In the genomic region with DNA sequence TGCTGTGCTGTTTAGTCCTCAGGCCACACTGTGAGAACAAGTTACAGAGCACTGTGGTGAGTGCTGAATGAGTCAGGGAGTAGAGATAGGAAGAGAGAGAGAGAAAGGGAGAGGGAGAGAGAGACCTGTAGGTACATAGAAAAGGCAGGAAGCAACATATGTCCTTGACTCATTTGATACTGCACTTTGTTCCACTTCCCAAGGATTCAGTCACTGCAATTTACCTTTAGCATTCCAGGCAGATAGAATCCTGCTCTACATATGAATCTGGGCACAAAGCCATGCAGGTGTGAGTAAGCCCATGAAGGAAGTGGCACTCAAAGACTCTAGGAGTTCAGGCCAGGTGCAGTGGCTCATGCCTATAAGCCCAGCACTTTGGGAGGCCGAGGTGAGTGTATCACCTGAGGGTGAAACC, we compare ENCODE assay signal across 9 cellular contexts. TPM values are rescaled to one million over a fixed set of nuclear protein-coding genes. Genes with fewer than 3 reads are reported as not detected.
DNase-seq lines count a peak whose midpoint lies in the region; ATAC-seq lines count a peak whose summit lies in the region.
"Had no signal": no experiment of that assay in that cellular context is flagged by ENCODE, and none has a peak within 500 bp of the region (broad histone marks: within the 10 kb centered on the region; RNA-seq: fewer than 3 reads in every experiment).

No MANE protein-coding gene starts in this region.

- peaks cover 49% of the 10 kb centered on the region for H3K4me1 ChIP-seq in CD4-positive, CD25-positive, alpha-beta regulatory T cell (ENCODE audit: control insufficient read depth, insufficient read depth, low read length, poor library complexity, severe bottlenecking)
- H3K4me1 ChIP-seq in neuronal stem cell (ENCODE audit: control insufficient read depth in 2 of 2, insufficient read depth in 1 of 2, low read depth in 1 of 2, low read length in 2 of 2), result no peaks in the 10 kb centered on the region

- no peak overlapping the region for H2BK120ac ChIP-seq in neuronal stem cell (ENCODE audit: low read depth, low read length)

- no peak overlapping the region for H3K4ac ChIP-seq in neuronal stem cell (ENCODE audit: low read length)

- H4K8ac ChIP-seq in neuronal stem cell (ENCODE audit: low read depth, low read length), result no peak overlapping the region

- DNase-seq in CD4-positive, CD25-positive, alpha-beta regulatory T cell, result no peak
- peak; percentile 94 for DNase-seq in HT-29 (ENCODE audit: low spot score)
- no peak for DNase-seq in T-cell
- DNase-seq in immature natural killer cell, result no peak
- no peak for DNase-seq in NK-92 treated with Interleukin-12 subunit alpha and Interleukin-12 subunit beta, amount 100 ng/mL, for 24 hours (lab: John Stamatoyannopoulos, UW)
- no peak for DNase-seq in KBM-7
- no peak for DNase-seq in neuronal stem cell (ENCODE audit: low spot score)
- no peak for DNase-seq in activated effector memory CD4-positive, alpha-beta T cell treated with Interleukin-2 at 50 U/mL for 16 hours
- DNase-seq: cortex of kidney had no signal

- H3K23ac ChIP-seq in neuronal stem cell (ENCODE audit: low read depth, low read length, poor library complexity), result no peak overlapping the region

- no peak overlapping the region for H4K91ac ChIP-seq in neuronal stem cell (ENCODE audit: low read depth, low read length, poor library complexity)

- no peak overlapping the region for H2AFZ ChIP-seq in neuronal stem cell (ENCODE audit: low read length)

- no peak overlapping the region for H2AK5ac ChIP-seq in neuronal stem cell (ENCODE audit: low read depth, low read length)

- H3K27me3 ChIP-seq in CD4-positive, CD25-positive, alpha-beta regulatory T cell (ENCODE audit: control insufficient read depth, insufficient read depth, low read length), result no peaks in the 10 kb centered on the region
- peaks cover 0 to 19% (median 0%) of the 10 kb centered on the region in 3 experiments for H3K27me3 ChIP-seq in neuronal stem cell (ENCODE audit: control insufficient read depth in 3 of 3, insufficient read depth in 3 of 3, low read depth in 1 of 3, low read length in 3 of 3)

- H3K27me3 Mint-ChIP-seq in CD4-positive, CD25-positive, alpha-beta regulatory T cell, result no peaks in the 10 kb centered on the region
- H3K27me3 Mint-ChIP-seq in T-cell (no peaks in the 10 kb centered on the region), immature natural killer cell (ENCODE audit: low read depth in 3 of 3) (peaks cover under 1 to 6% (median 2%) of the 10 kb centered on the region in 3 donors)

- H3K36me3 ChIP-seq in CD4-positive, CD25-positive, alpha-beta regulatory T cell (ENCODE audit: control insufficient read depth, insufficient read depth, low read length), result no peaks in the 10 kb centered on the region
- no peaks in the 10 kb centered on the region for H3K36me3 ChIP-seq in neuronal stem cell (replicated peaks in 1 of 2; ENCODE audit: control insufficient read depth in 2 of 2, insufficient read depth in 2 of 2, low read length in 2 of 2)

- POLR2A ChIA-PET in T-cell (lab: Charles Lee), result interaction anchor here in 1 of 2 donors (1.1 to 1.3 kb wide), 2 partner anchors 30 to 131 kb away, joined by 6 to 8 read pairs; partner anchors contain the start of gene DNAJB14

- H3K4me3 Mint-ChIP-seq in CD4-positive, CD25-positive, alpha-beta regulatory T cell, result peak overlapping the region; percentile 74 to 96 (median 87)
- H3K4me3 Mint-ChIP-seq in T-cell (peak overlapping the region; percentile 40 to 91 (median 89)), immature natural killer cell (peak overlapping the region in 2 of 5 donors; percentile 13 to 14)

- no CpG with 5 or more reads among the region's 1 CpG for WGBS in neuronal stem cell (ENCODE audit: extremely low coverage in 2 of 2, insufficient read length in 2 of 2, insufficient replicate concordance in 1 of 2), 2 donors

- H3K4me2 ChIP-seq in neuronal stem cell (ENCODE audit: insufficient read depth, low read length, poor library complexity, severe bottlenecking), result no peak overlapping the region

- no peak overlapping the region for H2BK12ac ChIP-seq in neuronal stem cell (ENCODE audit: low read length)

- in situ Hi-C loops in KBM-7 (cut with MboI; ENCODE audit: low pct_unique_long_range_greater_than_20kb, low sequenced_read_pairs), result no loop called here

- H3K27ac ChIP-seq in CD4-positive, CD25-positive, alpha-beta regulatory T cell (ENCODE audit: insufficient read depth, low read length, poor library complexity, severe bottlenecking), result peak overlapping the region; percentile 78
- no peak overlapping the region for H3K27ac ChIP-seq in neuronal stem cell (replicated peaks; ENCODE audit: low read length)

- no peak overlapping the region for H3K14ac ChIP-seq in neuronal stem cell (ENCODE audit: low read length)

- peaks cover 26 to 55% (median 45%) of the 10 kb centered on the region in 4 donors for H3K4me1 Mint-ChIP-seq in CD4-positive, CD25-positive, alpha-beta regulatory T cell
- peaks cover 50 to 52% (median 51%) of the 10 kb centered on the region in 3 donors for H3K4me1 Mint-ChIP-seq in T-cell
- peaks cover 20 to 36% of the 10 kb centered on the region in 2 donors for H3K4me1 Mint-ChIP-seq in immature natural killer cell

- H2BK5ac ChIP-seq in neuronal stem cell (ENCODE audit: low read length), result no peak overlapping the region

- H2BK15ac ChIP-seq in neuronal stem cell (ENCODE audit: low read length), result no peak overlapping the region

- ATAC-seq in CD4-positive, CD25-positive, alpha-beta regulatory T cell (ENCODE audit: low read depth in 2 of 2), result no peak
- ATAC-seq in T-cell (replicated peaks in 1 of 4), result no peak

- no peaks in the 10 kb centered on the region for H3K36me3 Mint-ChIP-seq in CD4-positive, CD25-positive, alpha-beta regulatory T cell
- no peaks in the 10 kb centered on the region for H3K36me3 Mint-ChIP-seq in T-cell
- no peaks in the 10 kb centered on the region for H3K36me3 Mint-ChIP-seq in immature natural killer cell

- CTCF ChIA-PET in T-cell (lab: Charles Lee), result interaction anchor here in 1 of 2 donors (1.2 kb wide), 1 partner anchor 74 kb away, joined by 4 read pairs; no protein-coding TSS in a partner anchor

- no peaks in the 10 kb centered on the region for H3K9me3 ChIP-seq in CD4-positive, CD25-positive, alpha-beta regulatory T cell (ENCODE audit: control insufficient read depth in 2 of 2, low read length in 2 of 2)
- H3K9me3 ChIP-seq in neuronal stem cell (replicated peaks in 1 of 2; ENCODE audit: control insufficient read depth in 2 of 2, insufficient read depth in 1 of 2, low read depth in 1 of 2, low read length in 2 of 2), result no peaks in the 10 kb centered on the region

- peak overlapping the region; percentile 92 to 97 (median 96) for H3K27ac Mint-ChIP-seq in CD4-positive, CD25-positive, alpha-beta regulatory T cell
- H3K27ac Mint-ChIP-seq in T-cell (peak overlapping the region; percentile 86 to 89), immature natural killer cell (peak overlapping the region in 5 of 6 donors; percentile 57 to 88 (median 78))

- no peaks in the 10 kb centered on the region for H3K79me1 ChIP-seq in neuronal stem cell (ENCODE audit: low read depth, low read length)

- no peak overlapping the region for H3K18ac ChIP-seq in neuronal stem cell (ENCODE audit: low read length)

- no peaks in the 10 kb centered on the region for H3K9me3 Mint-ChIP-seq in CD4-positive, CD25-positive, alpha-beta regulatory T cell
- no peaks in the 10 kb centered on the region for H3K9me3 Mint-ChIP-seq in T-cell
- no peaks in the 10 kb centered on the region for H3K9me3 Mint-ChIP-seq in immature natural killer cell

- H3K4me3 ChIP-seq in CD4-positive, CD25-positive, alpha-beta regulatory T cell (ENCODE audit: low read depth, low read length), result peak overlapping the region; percentile 33
- no peak overlapping the region for H3K4me3 ChIP-seq in neuronal stem cell (ENCODE audit: low read length in 2 of 2)

- no peak overlapping the region for H3K9ac ChIP-seq in neuronal stem cell (ENCODE audit: low read depth, low read length, poor library complexity)

RNA-seq across cellular contexts. Expression of gene DAPP1, which starts 1.0 kb away (rescaled TPM):
- 29.8 TPM for total RNA-seq in CD4-positive, CD25-positive, alpha-beta regulatory T cell
- polyA plus RNA-seq in CD4-positive, CD25-positive, alpha-beta regulatory T cell, result 10 to 100 TPM; 25.0 to 42.8 (median 31.7) TPM
- 2.5 and 3.8 TPM in 2 replicates for total RNA-seq in HT-29 (2014; rRNA removed; shearing (Covaris generic))
- 10 to 100 TPM; 12.9 to 18.7 (median 14.3) TPM for total RNA-seq in T-cell
- polyA plus RNA-seq in immature natural killer cell, result 10 to 100 TPM; 11.7 to 13.8 (median 13.2) TPM
- polyA plus RNA-seq in neuronal stem cell (2013, experiment 1 of 2), result not detected
- polyA plus RNA-seq in neuronal stem cell (2013, experiment 2 of 2), result not detected
